Comparison of ENCODE assay signal across 18 cellular contexts in the genomic region with DNA sequence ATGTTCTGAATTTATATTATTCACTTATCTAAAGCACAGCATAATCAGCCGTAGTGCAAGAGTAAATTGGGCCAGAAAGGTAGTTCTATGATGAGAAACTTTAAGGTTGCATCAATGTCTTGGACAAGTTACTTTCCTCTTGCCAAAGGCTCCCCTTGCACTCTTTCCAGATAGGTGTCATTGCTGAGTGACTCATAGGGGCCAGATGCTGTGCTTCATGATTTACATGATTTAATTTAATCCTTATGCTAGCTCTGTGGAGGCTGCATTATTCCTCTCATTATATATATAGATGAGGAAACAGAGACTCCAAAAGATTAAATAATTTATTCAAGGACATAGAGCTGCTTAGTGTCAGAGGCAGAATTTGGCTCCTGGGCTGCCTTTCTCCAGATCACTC. TPM values are rescaled to one million over a fixed set of nuclear protein-coding genes. Genes with fewer than 3 reads are reported as not detected.
DNase-seq lines count a peak whose midpoint lies in the region; ATAC-seq and TF ChIP-seq lines count a peak whose summit lies in the region.
"Had no signal": no experiment of that assay in that cellular context is flagged by ENCODE, and none has a peak within 500 bp of the region (broad histone marks: within the 10 kb centered on the region; RNA-seq: fewer than 3 reads in every experiment).

No MANE protein-coding gene starts in this region.

- no peak overlapping the region for H3K27ac Mint-ChIP-seq in activated T-helper 2 cell treated with anti-CD3 and anti-CD28 coated beads, Interferon-gamma antibody, Interleukin-2, Interleukin-4, amounts not matched to agents 10 μg/mL and 5 μg/mL and 100 μg/mL, durations not matched to agents 14 hours and 24 hours and 36 hours
- H3K27ac Mint-ChIP-seq in CD8-positive, alpha-beta memory T cell: no peak overlapping the region
- H3K27ac Mint-ChIP-seq: activated CD8-positive, alpha-beta T cell treated with anti-CD3 and anti-CD28 coated beads for 36 hours; activated T-helper 17 cell treated with anti-CD3 and anti-CD28 coated beads, Interleukin-2, amount 50 U/mL, for 72 hours; CD4-positive, alpha-beta T cell had no signal

- H3K9me3 ChIP-seq in GM23248 (ENCODE audit: low read depth) (no peaks in the 10 kb centered on the region), gastrocnemius medialis (no peaks in the 10 kb centered on the region), colonic mucosa (no peaks in the 10 kb centered on the region), gastroesophageal sphincter (no peaks in the 10 kb centered on the region)
- H3K9me3 ChIP-seq in CD8-positive, alpha-beta memory T cell (ENCODE audit: low read length): no peaks in the 10 kb centered on the region
- H3K9me3 ChIP-seq: SJCRH30 had no signal

- ATAC-seq in gastrocnemius medialis: peak; percentile 98 to 100
- ATAC-seq in gastroesophageal sphincter: no peak
- ATAC-seq: activated CD8-positive, alpha-beta T cell treated with anti-CD3 and anti-CD28 coated beads for 36 hours; activated T-helper 17 cell treated with anti-CD3 and anti-CD28 coated beads, Interleukin-2, amount 50 U/mL, for 72 hours had no signal

- TF ChIP-seq EP300 in gastroesophageal sphincter (IDR thresholded peaks at IDR 0.05): no peak

- in situ Hi-C loops in GM23248 (cut with MboI) (no loop called here), gastrocnemius medialis (cut with MboI; ENCODE audit: low sequenced_read_pairs in 4 of 4) (no loop called here)

- H3F3A ChIP-seq in GM23248 (ENCODE audit: insufficient read depth): peaks cover 10% of the 10 kb centered on the region

- CTCF ChIA-PET in RWPE1 (lab: Yijun Ruan, JAX): interaction anchor here (0.7 kb wide), 1 partner anchor 142 kb away, joined by 4 read pairs; no protein-coding TSS in a partner anchor
- CTCF ChIA-PET in CD8-positive, alpha-beta memory T cell (lab: Charles Lee): no interaction called here

- TF ChIP-seq CTCF in RWPE1 (conservative IDR thresholded peaks at IDR 0.05; ENCODE audit: low read depth): no peak
- TF ChIP-seq CTCF in fibroblast of the aortic adventitia (IDR thresholded peaks at IDR 0.05; ENCODE audit: insufficient read depth, low read length): no peak
- TF ChIP-seq CTCF in gastrocnemius medialis (IDR thresholded peaks at IDR 0.05 in 4 of 5, conservative IDR thresholded peaks at IDR 0.05 in 1 of 5): no peak
- no peak for TF ChIP-seq CTCF in colonic mucosa (IDR thresholded peaks at IDR 0.05)
- no peak for TF ChIP-seq CTCF in gastroesophageal sphincter (IDR thresholded peaks at IDR 0.05)

- no peak overlapping the region for H3K4me2 ChIP-seq in GM23248 (ENCODE audit: unreplicated experiment)

- H3K9me2 ChIP-seq in GM23248 (ENCODE audit: insufficient read depth): no peaks in the 10 kb centered on the region

- no peaks in the 10 kb centered on the region for H3K4me1 ChIP-seq in GM23248 (ENCODE audit: insufficient read depth)
- peaks cover 17 to 20% of the 10 kb centered on the region in 2 donors for H3K4me1 ChIP-seq in gastrocnemius medialis
- no peaks in the 10 kb centered on the region for H3K4me1 ChIP-seq in CD8-positive, alpha-beta memory T cell (ENCODE audit: insufficient read depth, low read length)
- H3K4me1 ChIP-seq in colonic mucosa: no peaks in the 10 kb centered on the region
- peaks cover 0 to 22% (median 4%) of the 10 kb centered on the region in 3 donors for H3K4me1 ChIP-seq in gastroesophageal sphincter
- H3K4me1 ChIP-seq: SJCRH30 had no signal

- H3K9ac ChIP-seq in GM23248 (no peak overlapping the region), colonic mucosa (ENCODE audit: low read depth in 2 of 2, low read length in 2 of 2) (no peak overlapping the region)

- 21 to 24% methylated on average over 1 of the region's 1 CpG for WGBS in GM23248 (ENCODE audit: low coverage in 1 of 2, low lambda C conversion rate in 2 of 2, missing lambda C conversion rate in 2 of 2), 2 experiments
- 6 to 40% methylated on average over 1 of the region's 1 CpG for WGBS in gastroesophageal sphincter (ENCODE audit: low coverage in 1 of 2), 2 donors

- intact Hi-C loops in gastrocnemius medialis (cut with DNase I; ENCODE audit: low total_unique reads): no loop called here
- intact Hi-C loops in activated T-helper 2 cell treated with anti-CD3 and anti-CD28 coated beads, Interferon-gamma antibody, Interleukin-2, Interleukin-4, amounts not matched to agents 10 μg/mL and 5 μg/mL and 100 μg/mL, durations not matched to agents 14 hours and 24 hours and 36 hours (cut with micrococcal nuclease): no loop called here
- intact Hi-C loops in colonic mucosa (cut with DNase I): no loop called here

- no peak overlapping the region for H3K4me3 Mint-ChIP-seq in activated T-helper 2 cell treated with anti-CD3 and anti-CD28 coated beads, Interferon-gamma antibody, Interleukin-2, Interleukin-4, amounts not matched to agents 10 μg/mL and 5 μg/mL and 100 μg/mL, durations not matched to agents 14 hours and 24 hours and 36 hours (ENCODE audit: low read depth)
- H3K4me3 Mint-ChIP-seq in CD8-positive, alpha-beta memory T cell: no peak overlapping the region
- H3K4me3 Mint-ChIP-seq: activated CD8-positive, alpha-beta T cell treated with anti-CD3 and anti-CD28 coated beads for 36 hours; activated T-helper 17 cell treated with anti-CD3 and anti-CD28 coated beads, Interleukin-2, amount 50 U/mL, for 72 hours; CD4-positive, alpha-beta T cell had no signal

- no peaks in the 10 kb centered on the region for H3K79me2 ChIP-seq in GM23248 (ENCODE audit: insufficient read depth)

- H2AFZ ChIP-seq in GM23248: no peak overlapping the region

- POLR2A ChIA-PET in RWPE1 (lab: Yijun Ruan, JAX; ENCODE audit: low non-redundant PET): no interaction called here
- POLR2A ChIA-PET in CD8-positive, alpha-beta memory T cell (lab: Charles Lee): no interaction called here

- no peaks in the 10 kb centered on the region for H3K36me3 Mint-ChIP-seq in activated T-helper 2 cell treated with anti-CD3 and anti-CD28 coated beads, Interferon-gamma antibody, Interleukin-2, Interleukin-4, amounts not matched to agents 10 μg/mL and 5 μg/mL and 100 μg/mL, durations not matched to agents 14 hours and 24 hours and 36 hours (ENCODE audit: low read depth)
- no peaks in the 10 kb centered on the region for H3K36me3 Mint-ChIP-seq in CD8-positive, alpha-beta memory T cell

- H3K27ac ChIP-seq in GM23248 (no peak overlapping the region), RWPE1 (no peak overlapping the region), gastrocnemius medialis (peak overlapping the region; percentile 42 to 77 (median 64)), colonic mucosa (no peak overlapping the region), gastroesophageal sphincter (no peak overlapping the region)
- no peak overlapping the region for H3K27ac ChIP-seq in CD8-positive, alpha-beta memory T cell (ENCODE audit: low read depth, low read length)
- H3K27ac ChIP-seq: SJCRH30 had no signal

- peaks cover 12% of the 10 kb centered on the region; the same call in 1 of the 2 replicates for H3K27me3 ChIP-seq in GM23248 (replicated peaks; ENCODE audit: insufficient read depth)
- H3K27me3 ChIP-seq in gastrocnemius medialis: no peaks in the 10 kb centered on the region
- H3K27me3 ChIP-seq in CD8-positive, alpha-beta memory T cell (ENCODE audit: insufficient read depth, low read length, poor library complexity, severe bottlenecking): no peaks in the 10 kb centered on the region
- no peaks in the 10 kb centered on the region for H3K27me3 ChIP-seq in colonic mucosa
- H3K27me3 ChIP-seq in gastroesophageal sphincter: peaks cover 7% of the 10 kb centered on the region
- H3K27me3 ChIP-seq: SJCRH30 had no signal

- H4K20me1 ChIP-seq in GM23248 (ENCODE audit: insufficient read depth): no peaks in the 10 kb centered on the region

- no peak overlapping the region for H3K4me3 ChIP-seq in GM23248
- H3K4me3 ChIP-seq in fibroblast of the aortic adventitia (ENCODE audit: low read depth, low read length): no peak overlapping the region
- H3K4me3 ChIP-seq in gastrocnemius medialis: no peak overlapping the region
- no peak overlapping the region for H3K4me3 ChIP-seq in CD8-positive, alpha-beta memory T cell (ENCODE audit: low read length)
- no peak overlapping the region for H3K4me3 ChIP-seq in colonic mucosa
- H3K4me3 ChIP-seq in gastroesophageal sphincter: no peak overlapping the region
- H3K4me3 ChIP-seq: SJCRH30 had no signal

- DNase-seq in GM23248: peak; percentile 81
- peak; percentile 25 for DNase-seq in RWPE1 (ENCODE audit: low spot score)
- DNase-seq in fibroblast of the aortic adventitia (ENCODE audit: low read depth): peak; percentile 65
- DNase-seq in gastrocnemius medialis: peak; percentile 56 to 68
- no peak for DNase-seq in activated T-helper 2 cell treated with anti-CD3 and anti-CD28 coated beads, Interferon-gamma antibody, Interleukin-2, Interleukin-4, amounts not matched to agents 10 μg/mL and 5 μg/mL and 100 μg/mL, durations not matched to agents 14 hours and 24 hours and 36 hours (ENCODE audit: low spot score)
- DNase-seq in CD8-positive, alpha-beta memory T cell: no peak
- DNase-seq in colonic mucosa: no peak
- DNase-seq: activated CD8-positive, alpha-beta T cell treated with anti-CD3 and anti-CD28 coated beads for 36 hours; aorta; CD4-positive, alpha-beta T cell; effector memory CD4-positive, alpha-beta T cell; NCI-H187 treated with DMSO at 0.1 percent for 48 hours; NCI-H774; nucleus accumbens; SJCRH30 had no signal

- H3K36me3 ChIP-seq in GM23248 (ENCODE audit: low read depth) (no peaks in the 10 kb centered on the region), gastrocnemius medialis (no peaks in the 10 kb centered on the region), colonic mucosa (no peaks in the 10 kb centered on the region), gastroesophageal sphincter (no peaks in the 10 kb centered on the region)
- no peaks in the 10 kb centered on the region for H3K36me3 ChIP-seq in CD8-positive, alpha-beta memory T cell (ENCODE audit: insufficient read depth, low read length)
- H3K36me3 ChIP-seq: SJCRH30 had no signal

- TF ChIP-seq POLR2A in gastrocnemius medialis (IDR thresholded peaks at IDR 0.05) (no peak), gastroesophageal sphincter (IDR thresholded peaks at IDR 0.05) (no peak)

- peaks cover 22% of the 10 kb centered on the region for H3K27me3 Mint-ChIP-seq in activated T-helper 2 cell treated with anti-CD3 and anti-CD28 coated beads, Interferon-gamma antibody, Interleukin-2, Interleukin-4, amounts not matched to agents 10 μg/mL and 5 μg/mL and 100 μg/mL, durations not matched to agents 14 hours and 24 hours and 36 hours (ENCODE audit: low read depth)
- peaks cover 21 to 29% of the 10 kb centered on the region in 2 donors for H3K27me3 Mint-ChIP-seq in CD8-positive, alpha-beta memory T cell

- no peaks in the 10 kb centered on the region for H3K4me1 Mint-ChIP-seq in activated T-helper 2 cell treated with anti-CD3 and anti-CD28 coated beads, Interferon-gamma antibody, Interleukin-2, Interleukin-4, amounts not matched to agents 10 μg/mL and 5 μg/mL and 100 μg/mL, durations not matched to agents 14 hours and 24 hours and 36 hours (ENCODE audit: low read depth)
- peaks cover 0 to 3% (median 0%) of the 10 kb centered on the region in 3 donors for H3K4me1 Mint-ChIP-seq in CD8-positive, alpha-beta memory T cell
- H3K4me1 Mint-ChIP-seq: activated T-helper 17 cell treated with anti-CD3 and anti-CD28 coated beads, Interleukin-2, amount 50 U/mL, for 72 hours had no signal

- H3K9me3 Mint-ChIP-seq in activated T-helper 2 cell treated with anti-CD3 and anti-CD28 coated beads, Interferon-gamma antibody, Interleukin-2, Interleukin-4, amounts not matched to agents 10 μg/mL and 5 μg/mL and 100 μg/mL, durations not matched to agents 14 hours and 24 hours and 36 hours: no peaks in the 10 kb centered on the region
- H3K9me3 Mint-ChIP-seq in CD8-positive, alpha-beta memory T cell: peaks cover 0 to 3% (median 0%) of the 10 kb centered on the region in 5 donors
- H3K9me3 Mint-ChIP-seq: activated CD8-positive, alpha-beta T cell treated with anti-CD3 and anti-CD28 coated beads for 36 hours; activated T-helper 17 cell treated with anti-CD3 and anti-CD28 coated beads, Interleukin-2, amount 50 U/mL, for 72 hours; CD4-positive, alpha-beta T cell had no signal

RNA-seq across cellular contexts. Expression of a gene that starts 5.0 kb away (rescaled TPM):
- not detected in 2 replicates for total RNA-seq in GM23248 (2014; rRNA removed; shearing (Covaris generic))
- 0.16 and 0.27 TPM in 2 replicates for polyA plus RNA-seq in GM23248 (2016; fragmentation: Nextera tagmentation; extraction: Ambion mirVana)
- not detected in 2 replicates for total RNA-seq in fibroblast of the aortic adventitia (ENCODE audit: low replicate concordance)
- total RNA-seq in gastrocnemius medialis: not detected
- total RNA-seq in activated T-helper 2 cell treated with anti-CD3 and anti-CD28 coated beads, Interferon-gamma antibody, Interleukin-2, Interleukin-4, amounts not matched to agents 10 μg/mL and 5 μg/mL and 100 μg/mL, durations not matched to agents 14 hours and 24 hours and 36 hours: not detected in 2 replicates
- total RNA-seq in CD8-positive, alpha-beta memory T cell: not detected
- not detected for polyA plus RNA-seq in CD8-positive, alpha-beta memory T cell
- total RNA-seq in colonic mucosa: not detected
- 1 to 10 TPM in 1 of 4 donors, under 1 TPM in 2, not detected in 1; 0.25 to 8.6 (median 0.66) TPM for total RNA-seq in gastroesophageal sphincter
- total RNA-seq: activated CD8-positive, alpha-beta T cell treated with anti-CD3 and anti-CD28 coated beads for 36 hours; activated T-helper 17 cell treated with anti-CD3 and anti-CD28 coated beads, Interleukin-2, amount 50 U/mL, for 72 hours; CD4-positive, alpha-beta T cell; SJCRH30 had no signal

RNA-seq across cellular contexts. Expression of a gene that starts 25.0 kb away (rescaled TPM):
- not detected in 2 replicates for total RNA-seq in GM23248 (2014; rRNA removed; shearing (Covaris generic))
- polyA plus RNA-seq in GM23248 (2016; fragmentation: Nextera tagmentation; extraction: Ambion mirVana): not detected in 2 replicates
- total RNA-seq in fibroblast of the aortic adventitia (ENCODE audit: low replicate concordance) (not detected in 2 replicates), gastrocnemius medialis (not detected), colonic mucosa (under 1 TPM; 0.25 to 0.27 TPM), gastroesophageal sphincter (under 1 TPM in 1 of 4 donors, not detected in 3; 0.81 TPM)
- total RNA-seq in activated T-helper 2 cell treated with anti-CD3 and anti-CD28 coated beads, Interferon-gamma antibody, Interleukin-2, Interleukin-4, amounts not matched to agents 10 μg/mL and 5 μg/mL and 100 μg/mL, durations not matched to agents 14 hours and 24 hours and 36 hours: not detected in 2 replicates
- not detected for total RNA-seq in CD8-positive, alpha-beta memory T cell
- polyA plus RNA-seq in CD8-positive, alpha-beta memory T cell: not detected
- total RNA-seq: activated CD8-positive, alpha-beta T cell treated with anti-CD3 and anti-CD28 coated beads for 36 hours; activated T-helper 17 cell treated with anti-CD3 and anti-CD28 coated beads, Interleukin-2, amount 50 U/mL, for 72 hours; aorta; CD4-positive, alpha-beta T cell; H4; SJCRH30 had no signal

Comparison
In these comparisons a context has a peak if more than half of its experiments do, and no peak if none do; other contexts are left out.
1. DNase-seq: peak in GM23248 (single experiment), RWPE1 (single experiment), fibroblast of the aortic adventitia (single experiment) and gastrocnemius medialis (2 of 2); none in activated T-helper 2 cell treated with anti-CD3 and anti-CD28 coated beads, Interferon-gamma antibody, Interleukin-2, Interleukin-4, amounts not matched to agents 10 μg/mL and 5 μg/mL and 100 μg/mL, durations not matched to agents 14 hours and 24 hours and 36 hours (single experiment), CD8-positive, alpha-beta memory T cell (0 of 5) and colonic mucosa (single experiment).
2. H3K27ac ChIP-seq: peak in gastrocnemius medialis (4 of 4); none in GM23248 (single experiment), RWPE1 (single experiment), CD8-positive, alpha-beta memory T cell (single experiment), colonic mucosa (single experiment) and gastroesophageal sphincter (0 of 4).